ENCODE assay signal across 1 cellular context in the genomic region with DNA sequence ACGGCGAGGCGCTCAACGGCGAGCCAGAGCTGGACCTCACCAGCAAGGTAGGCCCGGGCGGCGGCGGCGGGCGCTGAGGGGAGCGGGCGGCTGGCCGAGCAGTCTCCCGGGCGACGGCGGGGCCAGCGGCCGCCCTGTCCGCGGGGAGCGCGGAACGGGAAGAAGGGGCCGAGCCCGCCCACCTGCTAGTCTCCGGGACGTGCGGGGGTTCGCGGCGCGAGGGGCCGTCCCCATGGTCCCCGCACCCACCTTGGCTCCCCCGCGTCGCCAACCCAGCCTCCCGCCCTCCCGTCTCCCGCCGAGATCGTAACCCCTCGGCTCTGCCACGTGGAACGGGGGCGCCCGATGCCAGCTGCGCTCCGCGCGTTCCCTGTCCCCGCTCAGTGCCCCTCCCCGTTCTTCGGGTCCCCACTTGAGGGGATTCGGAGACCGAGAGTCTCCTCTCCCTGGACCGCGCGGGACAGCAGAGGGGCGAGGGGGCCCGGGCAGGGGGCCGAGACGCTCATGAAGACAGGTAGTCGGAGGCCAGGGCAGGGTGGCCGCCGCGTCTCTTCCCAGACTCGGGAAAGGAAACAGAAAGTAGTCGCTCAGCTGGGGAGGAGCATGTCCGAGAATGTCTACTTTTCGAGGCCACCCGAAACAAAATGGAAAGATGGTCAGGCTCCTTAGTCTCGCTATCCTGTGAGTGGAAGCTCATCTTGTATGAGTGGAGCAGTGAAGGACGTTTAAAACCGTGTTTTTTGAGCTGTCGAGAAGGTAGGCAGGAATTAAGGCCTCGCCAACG.
TF ChIP-seq lines count a peak whose summit lies in the region.

No MANE protein-coding gene starts in this region.

TF ChIP-seq in HepG2, 621 proteins besides CTCF, POLR2A, EP300 and RAD21 (continued from another document and continues in another):
- peak; percentile 75; the same call in 1 of the 2 replicates for TF ChIP-seq YEATS4 (CRISPR knock-in tag; IDR thresholded peaks at IDR 0.05; ENCODE audit: borderline replicate concordance)
- TF ChIP-seq, protein P1, sequence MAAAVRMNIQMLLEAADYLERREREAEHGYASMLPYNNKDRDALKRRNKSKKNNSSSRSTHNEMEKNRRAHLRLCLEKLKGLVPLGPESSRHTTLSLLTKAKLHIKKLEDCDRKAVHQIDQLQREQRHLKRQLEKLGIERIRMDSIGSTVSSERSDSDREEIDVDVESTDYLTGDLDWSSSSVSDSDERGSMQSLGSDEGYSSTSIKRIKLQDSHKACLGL (CRISPR knock-in tag; IDR thresholded peaks at IDR 0.05): peak; percentile 51; the same call in 1 of the 2 replicates
- peak; percentile 22; the same call in 1 of the 2 replicates for TF ChIP-seq ZNF768 (CRISPR knock-in tag; IDR thresholded peaks at IDR 0.05)
- no peak for TF ChIP-seq ZFP36L2 (CRISPR knock-in tag; IDR thresholded peaks at IDR 0.05)
- no peak for TF ChIP-seq PHF21A (CRISPR knock-in tag; IDR thresholded peaks at IDR 0.05)
- TF ChIP-seq ZNF468 (CRISPR knock-in tag; IDR thresholded peaks at IDR 0.05): 0 out of 2 replicates have a peak, but pooled peaks have one; percentile 30
- TF ChIP-seq ARHGAP35 (CRISPR knock-in tag; IDR thresholded peaks at IDR 0.05; ENCODE audit: borderline replicate concordance): 0 out of 2 replicates have a peak, but pooled peaks have one; percentile 47
- TF ChIP-seq, protein P2, sequence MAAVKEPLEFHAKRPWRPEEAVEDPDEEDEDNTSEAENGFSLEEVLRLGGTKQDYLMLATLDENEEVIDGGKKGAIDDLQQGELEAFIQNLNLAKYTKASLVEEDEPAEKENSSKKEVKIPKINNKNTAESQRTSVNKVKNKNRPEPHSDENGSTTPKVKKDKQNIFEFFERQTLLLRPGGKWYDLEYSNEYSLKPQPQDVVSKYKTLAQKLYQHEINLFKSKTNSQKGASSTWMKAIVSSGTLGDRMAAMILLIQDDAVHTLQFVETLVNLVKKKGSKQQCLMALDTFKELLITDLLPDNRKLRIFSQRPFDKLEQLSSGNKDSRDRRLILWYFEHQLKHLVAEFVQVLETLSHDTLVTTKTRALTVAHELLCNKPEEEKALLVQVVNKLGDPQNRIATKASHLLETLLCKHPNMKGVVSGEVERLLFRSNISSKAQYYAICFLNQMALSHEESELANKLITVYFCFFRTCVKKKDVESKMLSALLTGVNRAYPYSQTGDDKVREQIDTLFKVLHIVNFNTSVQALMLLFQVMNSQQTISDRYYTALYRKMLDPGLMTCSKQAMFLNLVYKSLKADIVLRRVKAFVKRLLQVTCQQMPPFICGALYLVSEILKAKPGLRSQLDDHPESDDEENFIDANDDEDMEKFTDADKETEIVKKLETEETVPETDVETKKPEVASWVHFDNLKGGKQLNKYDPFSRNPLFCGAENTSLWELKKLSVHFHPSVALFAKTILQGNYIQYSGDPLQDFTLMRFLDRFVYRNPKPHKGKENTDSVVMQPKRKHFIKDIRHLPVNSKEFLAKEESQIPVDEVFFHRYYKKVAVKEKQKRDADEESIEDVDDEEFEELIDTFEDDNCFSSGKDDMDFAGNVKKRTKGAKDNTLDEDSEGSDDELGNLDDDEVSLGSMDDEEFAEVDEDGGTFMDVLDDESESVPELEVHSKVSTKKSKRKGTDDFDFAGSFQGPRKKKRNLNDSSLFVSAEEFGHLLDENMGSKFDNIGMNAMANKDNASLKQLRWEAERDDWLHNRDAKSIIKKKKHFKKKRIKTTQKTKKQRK (IDR thresholded peaks at IDR 0.05; ENCODE audit: low read length): no peak
- peak; percentile 39; the same call in 1 of the 2 replicates for TF ChIP-seq SAP130 (CRISPR knock-in tag; IDR thresholded peaks at IDR 0.05; ENCODE audit: low read depth)
- TF ChIP-seq ZNF563 (CRISPR knock-in tag; IDR thresholded peaks at IDR 0.05): peak; percentile 90
- peak; percentile 31; the same call in 1 of the 2 replicates for TF ChIP-seq TAF1 (CRISPR knock-in tag; IDR thresholded peaks at IDR 0.05)
- TF ChIP-seq CCDC6 (CRISPR knock-in tag; IDR thresholded peaks at IDR 0.05): peak; percentile 41; the same call in 1 of the 2 replicates
- TF ChIP-seq ZNF777 (CRISPR knock-in tag; IDR thresholded peaks at IDR 0.05): no peak
- peak; percentile 58; the same call in 1 of the 2 replicates for TF ChIP-seq SIN3A (IDR thresholded peaks at IDR 0.05; ENCODE audit: borderline replicate concordance, low read depth, low read length)
- TF ChIP-seq ZNF446 (CRISPR knock-in tag; IDR thresholded peaks at IDR 0.05): 0 out of 2 replicates have a peak, but pooled peaks have one; percentile 60
- TF ChIP-seq ZNF766 (CRISPR knock-in tag; IDR thresholded peaks at IDR 0.05; ENCODE audit: borderline replicate concordance): 0 out of 2 replicates have a peak, but pooled peaks have one; percentile 28
- TF ChIP-seq, protein P3, sequence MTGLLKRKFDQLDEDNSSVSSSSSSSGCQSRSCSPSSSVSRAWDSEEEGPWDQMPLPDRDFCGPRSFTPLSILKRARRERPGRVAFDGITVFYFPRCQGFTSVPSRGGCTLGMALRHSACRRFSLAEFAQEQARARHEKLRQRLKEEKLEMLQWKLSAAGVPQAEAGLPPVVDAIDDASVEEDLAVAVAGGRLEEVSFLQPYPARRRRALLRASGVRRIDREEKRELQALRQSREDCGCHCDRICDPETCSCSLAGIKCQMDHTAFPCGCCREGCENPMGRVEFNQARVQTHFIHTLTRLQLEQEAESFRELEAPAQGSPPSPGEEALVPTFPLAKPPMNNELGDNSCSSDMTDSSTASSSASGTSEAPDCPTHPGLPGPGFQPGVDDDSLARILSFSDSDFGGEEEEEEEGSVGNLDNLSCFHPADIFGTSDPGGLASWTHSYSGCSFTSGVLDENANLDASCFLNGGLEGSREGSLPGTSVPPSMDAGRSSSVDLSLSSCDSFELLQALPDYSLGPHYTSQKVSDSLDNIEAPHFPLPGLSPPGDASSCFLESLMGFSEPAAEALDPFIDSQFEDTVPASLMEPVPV (CRISPR knock-in tag; IDR thresholded peaks at IDR 0.05): no peak
- peak; percentile 60 for TF ChIP-seq RBFOX2 (IDR thresholded peaks at IDR 0.05; ENCODE audit: low read depth, low read length)
- TF ChIP-seq, protein P4, sequence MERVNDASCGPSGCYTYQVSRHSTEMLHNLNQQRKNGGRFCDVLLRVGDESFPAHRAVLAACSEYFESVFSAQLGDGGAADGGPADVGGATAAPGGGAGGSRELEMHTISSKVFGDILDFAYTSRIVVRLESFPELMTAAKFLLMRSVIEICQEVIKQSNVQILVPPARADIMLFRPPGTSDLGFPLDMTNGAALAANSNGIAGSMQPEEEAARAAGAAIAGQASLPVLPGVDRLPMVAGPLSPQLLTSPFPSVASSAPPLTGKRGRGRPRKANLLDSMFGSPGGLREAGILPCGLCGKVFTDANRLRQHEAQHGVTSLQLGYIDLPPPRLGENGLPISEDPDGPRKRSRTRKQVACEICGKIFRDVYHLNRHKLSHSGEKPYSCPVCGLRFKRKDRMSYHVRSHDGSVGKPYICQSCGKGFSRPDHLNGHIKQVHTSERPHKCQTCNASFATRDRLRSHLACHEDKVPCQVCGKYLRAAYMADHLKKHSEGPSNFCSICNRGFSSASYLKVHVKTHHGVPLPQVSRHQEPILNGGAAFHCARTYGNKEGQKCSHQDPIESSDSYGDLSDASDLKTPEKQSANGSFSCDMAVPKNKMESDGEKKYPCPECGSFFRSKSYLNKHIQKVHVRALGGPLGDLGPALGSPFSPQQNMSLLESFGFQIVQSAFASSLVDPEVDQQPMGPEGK (CRISPR knock-in tag; IDR thresholded peaks at IDR 0.05): peak; percentile 63
- peak; percentile 53; the same call in 1 of the 2 replicates for TF ChIP-seq GABPB1 (CRISPR knock-in tag; IDR thresholded peaks at IDR 0.05)
- peak; percentile 72 for TF ChIP-seq MYC (CRISPR knock-in tag; IDR thresholded peaks at IDR 0.05; ENCODE audit: borderline replicate concordance)
- TF ChIP-seq MXD3 (CRISPR knock-in tag; IDR thresholded peaks at IDR 0.05): 0 out of 2 replicates have a peak, but pooled peaks have one; percentile 36
- TF ChIP-seq KMT2B (CRISPR knock-in tag; IDR thresholded peaks at IDR 0.05): peak; percentile 40; the same call in 1 of the 2 replicates
- TF ChIP-seq ZNF616 (CRISPR knock-in tag; IDR thresholded peaks at IDR 0.05; ENCODE audit: low read depth): peak; percentile 70; the same call in 1 of the 2 replicates
- no peak for TF ChIP-seq PHF20 (CRISPR knock-in tag; IDR thresholded peaks at IDR 0.05)
- 0 out of 2 replicates have a peak, but pooled peaks have one; percentile 61 for TF ChIP-seq ZNF782 (CRISPR knock-in tag; IDR thresholded peaks at IDR 0.05; ENCODE audit: borderline replicate concordance)
- TF ChIP-seq ZNF556 (CRISPR knock-in tag; IDR thresholded peaks at IDR 0.05; ENCODE audit: borderline replicate concordance): 0 out of 2 replicates have a peak, but pooled peaks have one; percentile 52
- no peak for TF ChIP-seq ZNF160 (CRISPR knock-in tag; IDR thresholded peaks at IDR 0.05)
- 0 out of 2 replicates have a peak, but pooled peaks have one; percentile 39 for TF ChIP-seq HNRNPL (IDR thresholded peaks at IDR 0.05; ENCODE audit: low read depth, low read length)
- TF ChIP-seq, protein P5, sequence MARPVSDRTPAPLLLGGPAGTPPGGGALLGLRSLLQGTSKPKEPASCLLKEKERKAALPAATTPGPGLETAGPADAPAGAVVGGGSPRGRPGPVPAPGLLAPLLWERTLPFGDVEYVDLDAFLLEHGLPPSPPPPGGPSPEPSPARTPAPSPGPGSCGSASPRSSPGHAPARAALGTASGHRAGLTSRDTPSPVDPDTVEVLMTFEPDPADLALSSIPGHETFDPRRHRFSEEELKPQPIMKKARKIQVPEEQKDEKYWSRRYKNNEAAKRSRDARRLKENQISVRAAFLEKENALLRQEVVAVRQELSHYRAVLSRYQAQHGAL (CRISPR knock-in tag; IDR thresholded peaks at IDR 0.05; ENCODE audit: not compliant biosample characterization): no peak
- TF ChIP-seq SRY (CRISPR knock-in tag; IDR thresholded peaks at IDR 0.05): peak; percentile 32; the same call in 1 of the 2 replicates
- TF ChIP-seq ESRRA (CRISPR knock-in tag; IDR thresholded peaks at IDR 0.05; ENCODE audit: low read depth): no peak
- TF ChIP-seq ZMAT3 (CRISPR knock-in tag; conservative IDR thresholded peaks at IDR 0.05): 0 out of 2 replicates have a peak, but pooled peaks have one; percentile 24
- TF ChIP-seq ZFX (CRISPR knock-in tag; IDR thresholded peaks at IDR 0.05; ENCODE audit: low read depth): peak; percentile 54
- no peak for TF ChIP-seq ZBTB21 (CRISPR knock-in tag; IDR thresholded peaks at IDR 0.05)
- TF ChIP-seq HMG20B (CRISPR knock-in tag; conservative IDR thresholded peaks at IDR 0.05): 0 out of 2 replicates have a peak, but pooled peaks have one; percentile 10
- no peak for TF ChIP-seq ZSCAN22 (CRISPR knock-in tag; IDR thresholded peaks at IDR 0.05)
- TF ChIP-seq ZNF713 (CRISPR knock-in tag; IDR thresholded peaks at IDR 0.05): no peak
- peak; percentile 59; the same call in 1 of the 2 replicates for TF ChIP-seq MEIS2 (CRISPR knock-in tag; IDR thresholded peaks at IDR 0.05)
- peak; percentile 24; the same call in 1 of the 2 replicates for TF ChIP-seq ZNF138 (CRISPR knock-in tag; IDR thresholded peaks at IDR 0.05; ENCODE audit: low read depth)
- no peak for TF ChIP-seq ZSCAN30 (CRISPR knock-in tag; IDR thresholded peaks at IDR 0.05)
- TF ChIP-seq, protein P6, sequence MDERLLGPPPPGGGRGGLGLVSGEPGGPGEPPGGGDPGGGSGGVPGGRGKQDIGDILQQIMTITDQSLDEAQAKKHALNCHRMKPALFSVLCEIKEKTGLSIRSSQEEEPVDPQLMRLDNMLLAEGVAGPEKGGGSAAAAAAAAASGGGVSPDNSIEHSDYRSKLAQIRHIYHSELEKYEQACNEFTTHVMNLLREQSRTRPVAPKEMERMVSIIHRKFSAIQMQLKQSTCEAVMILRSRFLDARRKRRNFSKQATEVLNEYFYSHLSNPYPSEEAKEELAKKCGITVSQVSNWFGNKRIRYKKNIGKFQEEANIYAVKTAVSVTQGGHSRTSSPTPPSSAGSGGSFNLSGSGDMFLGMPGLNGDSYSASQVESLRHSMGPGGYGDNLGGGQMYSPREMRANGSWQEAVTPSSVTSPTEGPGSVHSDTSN (CRISPR knock-in tag; IDR thresholded peaks at IDR 0.05): no peak
- TF ChIP-seq, protein P7, sequence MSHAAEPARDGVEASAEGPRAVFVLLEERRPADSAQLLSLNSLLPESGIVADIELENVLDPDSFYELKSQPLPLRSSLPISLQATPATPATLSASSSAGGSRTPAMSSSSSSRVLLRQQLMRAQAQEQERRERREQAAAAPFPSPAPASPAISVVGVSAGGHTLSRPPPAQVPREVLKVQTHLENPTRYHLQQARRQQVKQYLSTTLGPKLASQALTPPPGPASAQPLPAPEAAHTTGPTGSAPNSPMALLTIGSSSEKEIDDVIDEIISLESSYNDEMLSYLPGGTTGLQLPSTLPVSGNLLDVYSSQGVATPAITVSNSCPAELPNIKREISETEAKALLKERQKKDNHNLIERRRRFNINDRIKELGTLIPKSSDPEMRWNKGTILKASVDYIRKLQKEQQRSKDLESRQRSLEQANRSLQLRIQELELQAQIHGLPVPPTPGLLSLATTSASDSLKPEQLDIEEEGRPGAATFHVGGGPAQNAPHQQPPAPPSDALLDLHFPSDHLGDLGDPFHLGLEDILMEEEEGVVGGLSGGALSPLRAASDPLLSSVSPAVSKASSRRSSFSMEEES (CRISPR knock-in tag; IDR thresholded peaks at IDR 0.05): no peak
- no peak for TF ChIP-seq MTF1 (CRISPR knock-in tag; IDR thresholded peaks at IDR 0.05)
- TF ChIP-seq FOXC1 (CRISPR knock-in tag; IDR thresholded peaks at IDR 0.05; ENCODE audit: borderline replicate concordance): 0 out of 2 replicates have a peak, but pooled peaks have one; percentile 26
- TF ChIP-seq SP1 (IDR thresholded peaks at IDR 0.05): no peak
- TF ChIP-seq SP1 (CRISPR knock-in tag; IDR thresholded peaks at IDR 0.05): no peak
- 0 out of 2 replicates have a peak, but pooled peaks have one; percentile 30 for TF ChIP-seq KDM2A (CRISPR knock-in tag; IDR thresholded peaks at IDR 0.05; ENCODE audit: borderline replicate concordance, low read depth)
- TF ChIP-seq MXD4 (CRISPR knock-in tag; IDR thresholded peaks at IDR 0.05): 0 out of 2 replicates have a peak, but pooled peaks have one; percentile 40
- TF ChIP-seq U2AF1 (optimal IDR thresholded peaks at IDR 0.05; ENCODE audit: low read depth, low read length): no peak
- peak; percentile 65; the same call in 1 of the 2 replicates for TF ChIP-seq HES4 (CRISPR knock-in tag; IDR thresholded peaks at IDR 0.05; ENCODE audit: borderline replicate concordance)
